ENCODE assay signal across 8 cellular contexts in genomic region chr20:44017905-44018683, GRCh38.
DNase-seq lines count a peak whose midpoint lies in the region; ATAC-seq and TF ChIP-seq lines count a peak whose summit lies in the region.

No MANE protein-coding gene starts in this region.

- peaks cover 32% of the 10 kb centered on the region for H3K4me1 Mint-ChIP-seq in stimulated activated naive CD8-positive, alpha-beta T cell treated with anti-CD3 and anti-CD28 coated beads, Interleukin-15, amount 100 ng/mL, for 72 hours

- TF ChIP-seq CTCF in tibial nerve (IDR thresholded peaks at IDR 0.05) (no peak), GM13977 (IDR thresholded peaks at IDR 0.05; ENCODE audit: extremely low read depth, insufficient read depth, missing control alignments) (no peak)

- H3K27me3 ChIP-seq in muscle layer of colon (ENCODE audit: control insufficient read depth in 1 of 2, insufficient read depth in 2 of 2, low read length in 2 of 2) = no peaks in the 10 kb centered on the region
- peaks cover 0 to 10% of the 10 kb centered on the region in 2 donors for H3K27me3 ChIP-seq in tibial nerve

- WGBS in tibial nerve, 2 donors = 32 to 34% methylated on average over 14 of the region's 14 CpGs

- H3K4me3 Mint-ChIP-seq in stimulated activated naive CD8-positive, alpha-beta T cell treated with anti-CD3 and anti-CD28 coated beads, Interleukin-15, amount 100 ng/mL, for 72 hours = no peak overlapping the region

- H3K36me3 ChIP-seq in muscle layer of colon (ENCODE audit: insufficient read depth, low read length) (no peaks in the 10 kb centered on the region), tibial nerve (no peaks in the 10 kb centered on the region)

- H3K27me3 Mint-ChIP-seq in stimulated activated naive CD8-positive, alpha-beta T cell treated with anti-CD3 and anti-CD28 coated beads, Interleukin-15, amount 100 ng/mL, for 72 hours = peaks cover 30% of the 10 kb centered on the region

- in situ Hi-C loops in GM13977 (cut with MboI; ENCODE audit: low pct_unique_long_range_greater_than_20kb, low sequenced_read_pairs, unreplicated experiment) = no loop called here

- no peaks in the 10 kb centered on the region for H3K9me3 ChIP-seq in muscle layer of colon (ENCODE audit: low read length)
- no peaks in the 10 kb centered on the region for H3K9me3 ChIP-seq in tibial nerve

- DNase-seq in DMS 273 treated with DMSO at 0.1 percent for 48 hours (lab: John Stamatoyannopoulos, UW) = peak; percentile 68
- DNase-seq in NCI-H2029 treated with DMSO at 0.1 percent for 48 hours (lab: John Stamatoyannopoulos, UW) = peak; percentile 95
- DNase-seq in brain pericyte (ENCODE audit: low read depth, low spot score) = peak; percentile 12
- no peak for DNase-seq in stimulated activated naive CD8-positive, alpha-beta T cell treated with anti-CD3 and anti-CD28 coated beads, Interleukin-15, amount 100 ng/mL, for 72 hours
- no peak for DNase-seq in tibial nerve (ENCODE audit: low spot score in 2 of 2)
- no peak for DNase-seq in GM13977 (ENCODE audit: low spot score)

- H3K9me3 Mint-ChIP-seq in stimulated activated naive CD8-positive, alpha-beta T cell treated with anti-CD3 and anti-CD28 coated beads, Interleukin-15, amount 100 ng/mL, for 72 hours = no peaks in the 10 kb centered on the region

- peaks cover 47% of the 10 kb centered on the region for H3K4me1 ChIP-seq in muscle layer of colon (ENCODE audit: insufficient read depth, low read length)
- peaks cover 0 to 8% (median 0%) of the 10 kb centered on the region in 4 donors for H3K4me1 ChIP-seq in tibial nerve

- no peak for TF ChIP-seq EP300 in tibial nerve (IDR thresholded peaks at IDR 0.05)

- no peak for TF ChIP-seq POLR2A in tibial nerve (IDR thresholded peaks at IDR 0.05)

- peak overlapping the region in 1 of 2 donors; percentile 2 for H3K4me3 ChIP-seq in muscle layer of colon (ENCODE audit: low read depth in 1 of 2, low read length in 2 of 2)
- H3K4me3 ChIP-seq in tibial nerve = no peak overlapping the region

- ATAC-seq in GM21360 (IDR thresholded peaks at IDR 0.05; ENCODE audit: unreplicated experiment) = no peak
- no peak for ATAC-seq in stimulated activated naive CD8-positive, alpha-beta T cell treated with anti-CD3 and anti-CD28 coated beads, Interleukin-15, amount 100 ng/mL, for 72 hours

- no peak overlapping the region for H3K27ac Mint-ChIP-seq in stimulated activated naive CD8-positive, alpha-beta T cell treated with anti-CD3 and anti-CD28 coated beads, Interleukin-15, amount 100 ng/mL, for 72 hours

- H3K27ac ChIP-seq in muscle layer of colon (ENCODE audit: low read depth, low read length) (peak overlapping the region; percentile 61), tibial nerve (no peak overlapping the region)

- H3K9ac ChIP-seq in muscle layer of colon (ENCODE audit: low read length) = no peak overlapping the region

Comparison
In these comparisons a context has a peak if more than half of its experiments do, and no peak if none do; other contexts are left out.
1. DNase-seq: peak in DMS 273 treated with DMSO at 0.1 percent for 48 hours (single experiment), NCI-H2029 treated with DMSO at 0.1 percent for 48 hours (single experiment) and brain pericyte (single experiment); none in stimulated activated naive CD8-positive, alpha-beta T cell treated with anti-CD3 and anti-CD28 coated beads, Interleukin-15, amount 100 ng/mL, for 72 hours (0 of 2), tibial nerve (0 of 2) and GM13977 (single experiment).